25 cellular contexts compared by ENCODE assay signal in the genomic region with DNA sequence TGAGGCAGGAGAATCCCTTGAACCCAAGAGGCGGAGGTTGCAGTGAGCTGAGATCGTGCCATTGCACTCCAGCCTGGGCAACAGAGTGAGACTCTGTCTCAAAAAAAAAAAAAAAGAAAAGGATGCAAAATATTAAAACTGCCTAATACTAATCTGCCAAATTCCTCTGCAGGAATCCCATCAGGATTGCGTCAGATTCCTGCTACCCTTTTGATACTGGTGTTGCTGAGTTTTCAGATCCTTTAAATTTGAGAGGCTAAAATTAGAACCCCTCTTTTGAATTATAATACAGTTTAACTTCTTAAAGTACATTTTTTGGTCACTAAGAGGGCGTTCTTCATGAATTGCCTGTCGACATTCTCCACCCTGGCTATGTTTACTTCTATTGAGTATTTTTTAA.
"Had no signal": no experiment of that assay in that cellular context is flagged by ENCODE, and none has a peak within 500 bp of the region (broad histone marks: within the 10 kb centered on the region; RNA-seq: fewer than 3 reads in every experiment).

No MANE protein-coding gene starts in this region.

- H3K9me3 ChIP-seq: esophagus muscularis mucosa, heart right ventricle, ovary, psoas muscle, sigmoid colon, spleen, testis, tibial artery had no signal

- H3K27ac ChIP-seq: coronary artery, esophagus muscularis mucosa, heart right ventricle, ovary, psoas muscle, sigmoid colon, skin epidermis, spleen, testis, tibial artery had no signal

- DNase-seq: dermis blood vessel endothelial cell; effector memory CD4-positive, alpha-beta T cell; glutamatergic neuron; heart right ventricle; hypothalamus; immature natural killer cell; islet precursor cell; kidney glomerular epithelial cell; natural killer cell; occipital lobe; ovary; psoas muscle; right cardiac atrium; sigmoid colon; stimulated activated CD4-positive, alpha-beta T cell treated with anti-CD3 and anti-CD28 coated beads, Interleukin-4, amount 100 ng/mL, for 4 hours; stimulated activated naive CD8-positive, alpha-beta T cell treated with anti-CD3 and anti-CD28 coated beads, Interleukin-15, Interleukin-2, amounts not matched to agents 100 U/mL and 50 U/mL, for 24 hours; substantia nigra; testis; tibial artery had no signal

- H3K27me3 ChIP-seq: esophagus muscularis mucosa, ovary, sigmoid colon, testis had no signal

- H3K4me3 ChIP-seq: coronary artery, esophagus muscularis mucosa, heart right ventricle, lung, ovary, psoas muscle, sigmoid colon, skin epidermis, spleen, testis, tibial artery had no signal

- H3K4me1 ChIP-seq: esophagus muscularis mucosa, heart right ventricle, psoas muscle, sigmoid colon, spleen, testis, tibial artery had no signal

- ATAC-seq: heart right ventricle; psoas muscle; right cardiac atrium; stimulated activated memory B cell treated with anti-CD40 and anti-IgM and Interleukin-4, amounts not matched to agents 10 μg/mL and 1 μg/mL and 100 μg/mL, for 72 hours; stimulated activated naive CD8-positive, alpha-beta T cell treated with anti-CD3 and anti-CD28 coated beads, Interleukin-15, Interleukin-2, amounts not matched to agents 100 U/mL and 50 U/mL, for 24 hours had no signal

- H3K36me3 ChIP-seq: esophagus muscularis mucosa, heart right ventricle, ovary, sigmoid colon, spleen, tibial artery had no signal
